Comparison of ENCODE assay signal across 16 cellular contexts in genomic region chr17:73985466-73986015, GRCh38.
"Had no signal": no experiment of that assay in that cellular context is flagged by ENCODE, and none has a peak within 500 bp of the region (broad histone marks: within the 10 kb centered on the region; RNA-seq: fewer than 3 reads in every experiment).

No MANE protein-coding gene starts in this region.

- H3K36me3 ChIP-seq: colonic mucosa, tibial nerve had no signal

- DNase-seq: colonic mucosa; effector CD4-positive, alpha-beta T cell; foreskin melanocyte; head of caudate nucleus; left colon; mucosa of descending colon; stimulated activated CD4-positive, alpha-beta T cell treated with anti-CD3 and anti-CD28 coated beads, Interleukin-2, amount 100 ng/mL, for 24 hours; stimulated activated CD4-positive, alpha-beta T cell treated with anti-CD3 and anti-CD28 coated beads, Interleukin-4, amount 100 ng/mL, for 4 hours; stimulated activated naive B cell treated with anti-CD40 and anti-IgM and Interleukin-4, amounts not matched to agents 10 μg/mL and 1 μg/mL and 100 μg/mL, for 72 hours; stimulated activated naive CD8-positive, alpha-beta T cell treated with anti-CD3 and anti-CD28 coated beads, Interleukin-15, amount 100 ng/mL, for 72 hours; testis had no signal

- ATAC-seq: left colon; mucosa of descending colon; sciatic nerve; stimulated activated naive CD8-positive, alpha-beta T cell treated with anti-CD3 and anti-CD28 coated beads, Interleukin-15, amount 100 ng/mL, for 72 hours had no signal

- H3K27me3 ChIP-seq: colonic mucosa, hepatocyte, testis, tibial nerve had no signal

- H3K4me2 ChIP-seq: hepatocyte had no signal

- H3K4me3 ChIP-seq: colonic mucosa, hepatocyte, mucosa of descending colon, testis, tibial nerve had no signal

- H3K9me3 ChIP-seq: colonic mucosa, mucosa of descending colon, testis, tibial nerve had no signal

- H3K27me3 Mint-ChIP-seq: stimulated activated naive CD8-positive, alpha-beta T cell treated with anti-CD3 and anti-CD28 coated beads, Interleukin-15, amount 100 ng/mL, for 72 hours had no signal

- H3K36me3 Mint-ChIP-seq: stimulated activated naive B cell treated with anti-CD40 and anti-IgM and Interleukin-4, amounts not matched to agents 10 μg/mL and 1 μg/mL and 100 μg/mL, for 72 hours had no signal

- H3K27ac Mint-ChIP-seq: stimulated activated naive B cell treated with anti-CD40 and anti-IgM and Interleukin-4, amounts not matched to agents 10 μg/mL and 1 μg/mL and 100 μg/mL, for 72 hours had no signal

- H3K9me3 Mint-ChIP-seq: nephron; stimulated activated naive B cell treated with anti-CD40 and anti-IgM and Interleukin-4, amounts not matched to agents 10 μg/mL and 1 μg/mL and 100 μg/mL, for 72 hours; stimulated activated naive CD8-positive, alpha-beta T cell treated with anti-CD3 and anti-CD28 coated beads, Interleukin-15, amount 100 ng/mL, for 72 hours had no signal

- H3K9ac ChIP-seq: parathyroid adenoma had no signal

- H3K4me1 ChIP-seq: colonic mucosa, parathyroid adenoma, testis, tibial nerve had no signal

- H3K27ac ChIP-seq: colonic mucosa, hepatocyte, parathyroid adenoma, testis, tibial nerve had no signal

- H3K4me3 Mint-ChIP-seq: stimulated activated naive B cell treated with anti-CD40 and anti-IgM and Interleukin-4, amounts not matched to agents 10 μg/mL and 1 μg/mL and 100 μg/mL, for 72 hours; stimulated activated naive CD8-positive, alpha-beta T cell treated with anti-CD3 and anti-CD28 coated beads, Interleukin-15, amount 100 ng/mL, for 72 hours had no signal
